ENCODE assay signal across 23 cellular contexts in genomic region chr1:40610156-40610555, GRCh38.
"Had no signal": no experiment of that assay in that cellular context is flagged by ENCODE, and none has a peak within 500 bp of the region (broad histone marks: within the 10 kb centered on the region; RNA-seq: fewer than 3 reads in every experiment).

No MANE protein-coding gene starts in this region.

- H3K27ac Mint-ChIP-seq: activated B cell treated with CpG ODN at 0.5 μM for 24 hours; activated CD4-positive, alpha-beta T cell treated with anti-CD3 and anti-CD28 coated beads, Interleukin-2, amount 10 ng/mL, durations not matched to agents 24 days and 14 days; activated naive CD4-positive, alpha-beta T cell treated with anti-CD3 and anti-CD28 coated beads, Interleukin-2, amount 10 ng/mL, durations not matched to agents 7 days and 5 days; activated naive CD8-positive, alpha-beta T cell treated with anti-CD3 and anti-CD28 coated beads for 36 hours; activated T-cell treated with anti-CD3 and anti-CD28 coated beads, Interleukin-2, amount 50 U/mL, for 72 hours; activated T-helper 2 cell treated with anti-CD3 and anti-CD28 coated beads, Interferon-gamma antibody, Interleukin-2, Interleukin-4, amounts not matched to agents 10 μg/mL and 5 μg/mL and 100 μg/mL, durations not matched to agents 14 hours and 24 hours and 36 hours; T-cell had no signal

- H3K9me3 Mint-ChIP-seq: activated B cell treated with CpG ODN at 0.5 μM for 24 hours; activated CD4-positive, alpha-beta T cell treated with anti-CD3 and anti-CD28 coated beads, Interleukin-2, amount 10 ng/mL, durations not matched to agents 24 days and 14 days; activated naive CD4-positive, alpha-beta T cell treated with anti-CD3 and anti-CD28 coated beads, Interleukin-2, amount 10 ng/mL, durations not matched to agents 7 days and 5 days; activated naive CD8-positive, alpha-beta T cell treated with anti-CD3 and anti-CD28 coated beads for 36 hours; activated T-cell treated with anti-CD3 and anti-CD28 coated beads, Interleukin-2, amount 50 U/mL, for 72 hours; activated T-helper 2 cell treated with anti-CD3 and anti-CD28 coated beads, Interferon-gamma antibody, Interleukin-2, Interleukin-4, amounts not matched to agents 10 μg/mL and 5 μg/mL and 100 μg/mL, durations not matched to agents 14 hours and 24 hours and 36 hours; T-cell had no signal

- H3K4me1 Mint-ChIP-seq: activated B cell treated with CpG ODN at 0.5 μM for 24 hours; activated CD4-positive, alpha-beta T cell treated with anti-CD3 and anti-CD28 coated beads, Interleukin-2, amount 10 ng/mL, durations not matched to agents 24 days and 14 days; activated naive CD4-positive, alpha-beta T cell treated with anti-CD3 and anti-CD28 coated beads, Interleukin-2, amount 10 ng/mL, durations not matched to agents 7 days and 5 days; T-cell had no signal

- DNase-seq: activated B cell treated with CpG ODN at 0.5 μM for 24 hours; activated CD4-positive, alpha-beta T cell treated with anti-CD3 and anti-CD28 coated beads for 1 hour; activated CD4-positive, alpha-beta T cell treated with anti-CD3 and anti-CD28 coated beads, Interleukin-2, amount 10 ng/mL, durations not matched to agents 24 days and 14 days; activated CD4-positive, alpha-beta T cell treated with anti-CD3 and anti-CD28 coated beads, Interleukin-2, amount 50 U/mL, for 48 hours; activated gamma-delta T cell treated with Interleukin-2 at 50 U/mL for 16 hours; activated naive CD4-positive, alpha-beta T cell treated with anti-CD3 and anti-CD28 coated beads, Interleukin-2, amount 10 ng/mL, durations not matched to agents 7 days and 5 days; activated naive CD8-positive, alpha-beta T cell treated with anti-CD3 and anti-CD28 coated beads for 36 hours; activated T-cell treated with anti-CD3 and anti-CD28 coated beads for 4 hours; activated T-cell treated with anti-CD3 and anti-CD28 coated beads, Interleukin-2, amount 50 U/mL, for 72 hours; caudate nucleus; Kasumi-1; KBM-7; NCI-H1105 treated with DMSO at 0.1 percent for 48 hours; NCI-H146; NCI-H1930; NCI-H446; NCI-H524 treated with DMSO at 0.1 percent for 48 hours; NCI-H748 treated with DMSO at 0.1 percent for 48 hours; T-cell; T-helper 2 cell; T1000 had no signal

- H3K27ac ChIP-seq: SK-N-MC had no signal

- H3K36me3 Mint-ChIP-seq: activated naive CD4-positive, alpha-beta T cell treated with anti-CD3 and anti-CD28 coated beads, Interleukin-2, amount 10 ng/mL, durations not matched to agents 7 days and 5 days; activated naive CD8-positive, alpha-beta T cell treated with anti-CD3 and anti-CD28 coated beads for 36 hours; T-cell had no signal

- H3K4me3 Mint-ChIP-seq: activated B cell treated with CpG ODN at 0.5 μM for 24 hours; activated CD4-positive, alpha-beta T cell treated with anti-CD3 and anti-CD28 coated beads, Interleukin-2, amount 10 ng/mL, durations not matched to agents 24 days and 14 days; activated naive CD4-positive, alpha-beta T cell treated with anti-CD3 and anti-CD28 coated beads, Interleukin-2, amount 10 ng/mL, durations not matched to agents 7 days and 5 days; activated naive CD8-positive, alpha-beta T cell treated with anti-CD3 and anti-CD28 coated beads for 36 hours; activated T-cell treated with anti-CD3 and anti-CD28 coated beads, Interleukin-2, amount 50 U/mL, for 72 hours; T-cell had no signal

- H3K27me3 Mint-ChIP-seq: activated naive CD8-positive, alpha-beta T cell treated with anti-CD3 and anti-CD28 coated beads for 36 hours had no signal

- ATAC-seq: activated T-cell treated with anti-CD3 and anti-CD28 coated beads, Interleukin-2, amount 50 U/mL, for 72 hours; T-cell had no signal

- H3K4me3 ChIP-seq: SK-N-MC had no signal
